Comparison of ENCODE assay signal across 22 cellular contexts in genomic region chr11:79157738-79158137, GRCh38.
"Had no signal": no experiment of that assay in that cellular context is flagged by ENCODE, and none has a peak within 500 bp of the region (broad histone marks: within the 10 kb centered on the region; RNA-seq: fewer than 3 reads in every experiment).

No MANE protein-coding gene starts in this region.

- H3K9me3 ChIP-seq: gastrocnemius medialis, mucosa of descending colon, neutrophil, right lobe of liver, thoracic aorta, tibial nerve, upper lobe of right lung, uterus had no signal

- DNase-seq: dermis blood vessel endothelial cell; effector memory CD4-positive, alpha-beta T cell; gastrocnemius medialis; head of caudate nucleus; kidney; mesenchymal stem cell; mucosa of descending colon; naive B cell; right lobe of liver; small intestine; stimulated activated CD4-positive, alpha-beta T cell treated with anti-CD3 and anti-CD28 coated beads, Interleukin-15, amount 100 ng/mL, for 24 hours; stimulated activated CD4-positive, alpha-beta T cell treated with anti-CD3 and anti-CD28 coated beads, Interleukin-2, amount 100 ng/mL, for 48 hours; stimulated activated naive B cell treated with anti-CD40 and anti-IgM and Interleukin-4, amounts not matched to agents 10 μg/mL and 1 μg/mL and 100 μg/mL, for 72 hours; upper lobe of right lung; uterus had no signal

- H3K27me3 ChIP-seq: gastrocnemius medialis, neutrophil, right lobe of liver, tibial nerve, upper lobe of right lung, uterus had no signal

- H3K27ac ChIP-seq: coronary artery, gastrocnemius medialis, neutrophil, parathyroid adenoma, right lobe of liver, thoracic aorta, tibial nerve, upper lobe of right lung, uterus had no signal

- H3K4me1 ChIP-seq: gastrocnemius medialis, parathyroid adenoma, right lobe of liver, upper lobe of right lung, uterus had no signal

- H3K36me3 ChIP-seq: gastrocnemius medialis, neutrophil, right lobe of liver, thoracic aorta, tibial nerve, upper lobe of right lung, uterus had no signal

- H3K4me3 ChIP-seq: coronary artery, gastrocnemius medialis, lung, mucosa of descending colon, right lobe of liver, thoracic aorta, tibial nerve, upper lobe of right lung, uterus had no signal

- FAIRE-seq: endometrium, kidney, small intestine had no signal

- H2AFZ ChIP-seq: parathyroid adenoma had no signal

- H3K9ac ChIP-seq: parathyroid adenoma had no signal

- H3K79me2 ChIP-seq: parathyroid adenoma had no signal
